ENCODE assay signal across 1 cellular context in the genomic region with DNA sequence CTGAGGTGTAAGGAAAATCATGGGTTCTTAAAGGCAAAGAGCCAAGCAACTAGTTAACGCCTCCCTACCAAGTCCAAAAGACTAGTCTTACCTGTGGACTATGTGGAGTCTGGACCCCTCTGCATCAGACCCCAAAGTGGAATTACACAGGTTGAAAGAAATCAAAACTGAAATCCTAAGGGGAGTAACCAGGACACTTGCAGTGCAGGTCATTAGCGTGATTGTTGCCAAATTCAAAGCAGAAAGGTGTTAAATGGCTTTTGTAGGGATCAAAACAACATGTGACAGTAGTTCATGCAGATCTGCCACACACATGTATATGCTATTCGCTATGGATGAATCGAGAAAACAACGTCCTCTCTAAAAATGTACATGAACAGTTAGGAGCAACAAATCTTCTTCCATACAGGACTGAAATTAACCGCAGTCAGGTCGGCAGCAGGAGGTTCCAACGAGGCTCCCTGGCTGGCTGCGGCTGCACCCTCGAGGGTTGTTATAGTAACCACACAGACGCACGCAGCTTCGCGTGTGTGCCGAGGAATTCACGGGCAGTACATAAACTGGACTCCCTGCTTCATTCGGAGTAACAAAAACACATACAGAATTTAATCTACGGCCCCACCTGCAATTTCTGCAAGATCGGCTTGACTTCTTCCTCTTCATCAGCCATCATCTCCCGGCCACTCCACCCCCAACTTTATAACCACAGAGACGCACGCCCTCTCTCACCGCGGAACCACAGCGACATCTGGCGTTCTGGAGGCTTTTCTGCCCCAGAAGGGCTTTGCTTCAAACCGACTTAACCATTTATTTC.
TF ChIP-seq lines count a peak whose summit lies in the region.

A gene with protein sequence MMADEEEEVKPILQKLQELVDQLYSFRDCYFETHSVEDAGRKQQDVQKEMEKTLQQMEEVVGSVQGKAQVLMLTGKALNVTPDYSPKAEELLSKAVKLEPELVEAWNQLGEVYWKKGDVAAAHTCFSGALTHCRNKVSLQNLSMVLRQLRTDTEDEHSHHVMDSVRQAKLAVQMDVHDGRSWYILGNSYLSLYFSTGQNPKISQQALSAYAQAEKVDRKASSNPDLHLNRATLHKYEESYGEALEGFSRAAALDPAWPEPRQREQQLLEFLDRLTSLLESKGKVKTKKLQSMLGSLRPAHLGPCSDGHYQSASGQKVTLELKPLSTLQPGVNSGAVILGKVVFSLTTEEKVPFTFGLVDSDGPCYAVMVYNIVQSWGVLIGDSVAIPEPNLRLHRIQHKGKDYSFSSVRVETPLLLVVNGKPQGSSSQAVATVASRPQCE (minus strand): TSS at position 687 of the 814 bp plus-strand sequence. CDS start 14 bp downstream, at position 673.

TF ChIP-seq in HEK293, 187 proteins besides CTCF, POLR2A, EP300 and RAD21 (continued from another document):
- TF ChIP-seq, protein P1, sequence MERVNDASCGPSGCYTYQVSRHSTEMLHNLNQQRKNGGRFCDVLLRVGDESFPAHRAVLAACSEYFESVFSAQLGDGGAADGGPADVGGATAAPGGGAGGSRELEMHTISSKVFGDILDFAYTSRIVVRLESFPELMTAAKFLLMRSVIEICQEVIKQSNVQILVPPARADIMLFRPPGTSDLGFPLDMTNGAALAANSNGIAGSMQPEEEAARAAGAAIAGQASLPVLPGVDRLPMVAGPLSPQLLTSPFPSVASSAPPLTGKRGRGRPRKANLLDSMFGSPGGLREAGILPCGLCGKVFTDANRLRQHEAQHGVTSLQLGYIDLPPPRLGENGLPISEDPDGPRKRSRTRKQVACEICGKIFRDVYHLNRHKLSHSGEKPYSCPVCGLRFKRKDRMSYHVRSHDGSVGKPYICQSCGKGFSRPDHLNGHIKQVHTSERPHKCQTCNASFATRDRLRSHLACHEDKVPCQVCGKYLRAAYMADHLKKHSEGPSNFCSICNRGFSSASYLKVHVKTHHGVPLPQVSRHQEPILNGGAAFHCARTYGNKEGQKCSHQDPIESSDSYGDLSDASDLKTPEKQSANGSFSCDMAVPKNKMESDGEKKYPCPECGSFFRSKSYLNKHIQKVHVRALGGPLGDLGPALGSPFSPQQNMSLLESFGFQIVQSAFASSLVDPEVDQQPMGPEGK (tag by site-specific recombination; IDR thresholded peaks at IDR 0.05), result peak; percentile 65; the same call in 1 of the 2 replicates
- TF ChIP-seq, protein P2, sequence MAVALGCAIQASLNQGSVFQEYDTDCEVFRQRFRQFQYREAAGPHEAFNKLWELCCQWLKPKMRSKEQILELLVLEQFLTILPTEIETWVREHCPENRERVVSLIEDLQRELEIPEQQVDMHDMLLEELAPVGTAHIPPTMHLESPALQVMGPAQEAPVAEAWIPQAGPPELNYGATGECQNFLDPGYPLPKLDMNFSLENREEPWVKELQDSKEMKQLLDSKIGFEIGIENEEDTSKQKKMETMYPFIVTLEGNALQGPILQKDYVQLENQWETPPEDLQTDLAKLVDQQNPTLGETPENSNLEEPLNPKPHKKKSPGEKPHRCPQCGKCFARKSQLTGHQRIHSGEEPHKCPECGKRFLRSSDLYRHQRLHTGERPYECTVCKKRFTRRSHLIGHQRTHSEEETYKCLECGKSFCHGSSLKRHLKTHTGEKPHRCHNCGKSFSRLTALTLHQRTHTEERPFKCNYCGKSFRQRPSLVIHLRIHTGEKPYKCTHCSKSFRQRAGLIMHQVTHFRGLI (tag by site-specific recombination; IDR thresholded peaks at IDR 0.05), result peak; percentile 60
- TF ChIP-seq ZNF776 (tag by site-specific recombination; IDR thresholded peaks at IDR 0.05; ENCODE audit: borderline replicate concordance), result no peak
- TF ChIP-seq, protein P3, sequence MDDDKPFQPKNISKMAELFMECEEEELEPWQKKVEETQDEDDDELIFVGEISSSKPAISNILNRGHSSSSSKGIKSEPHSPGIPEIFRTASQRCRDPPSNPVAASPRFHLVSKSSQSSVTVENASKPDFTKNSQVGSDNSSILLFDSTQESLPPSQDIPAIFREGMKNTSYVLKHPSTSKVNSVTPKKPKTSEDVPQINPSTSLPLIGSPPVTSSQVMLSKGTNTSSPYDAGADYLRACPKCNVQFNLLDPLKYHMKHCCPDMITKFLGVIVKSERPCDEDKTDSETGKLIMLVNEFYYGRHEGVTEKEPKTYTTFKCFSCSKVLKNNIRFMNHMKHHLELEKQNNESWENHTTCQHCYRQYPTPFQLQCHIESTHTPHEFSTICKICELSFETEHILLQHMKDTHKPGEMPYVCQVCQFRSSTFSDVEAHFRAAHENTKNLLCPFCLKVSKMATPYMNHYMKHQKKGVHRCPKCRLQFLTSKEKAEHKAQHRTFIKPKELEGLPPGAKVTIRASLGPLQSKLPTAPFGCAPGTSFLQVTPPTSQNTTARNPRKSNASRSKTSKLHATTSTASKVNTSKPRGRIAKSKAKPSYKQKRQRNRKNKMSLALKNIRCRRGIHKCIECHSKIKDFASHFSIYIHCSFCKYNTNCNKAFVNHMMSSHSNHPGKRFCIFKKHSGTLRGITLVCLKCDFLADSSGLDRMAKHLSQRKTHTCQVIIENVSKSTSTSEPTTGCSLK (tag by site-specific recombination; IDR thresholded peaks at IDR 0.05), result no peak
- peak; percentile 78 for TF ChIP-seq ZNF335 (tag by site-specific recombination; conservative IDR thresholded peaks at IDR 0.05)
- no peak for TF ChIP-seq ZNF701 (tag by site-specific recombination; IDR thresholded peaks at IDR 0.05)
- TF ChIP-seq, protein P4, sequence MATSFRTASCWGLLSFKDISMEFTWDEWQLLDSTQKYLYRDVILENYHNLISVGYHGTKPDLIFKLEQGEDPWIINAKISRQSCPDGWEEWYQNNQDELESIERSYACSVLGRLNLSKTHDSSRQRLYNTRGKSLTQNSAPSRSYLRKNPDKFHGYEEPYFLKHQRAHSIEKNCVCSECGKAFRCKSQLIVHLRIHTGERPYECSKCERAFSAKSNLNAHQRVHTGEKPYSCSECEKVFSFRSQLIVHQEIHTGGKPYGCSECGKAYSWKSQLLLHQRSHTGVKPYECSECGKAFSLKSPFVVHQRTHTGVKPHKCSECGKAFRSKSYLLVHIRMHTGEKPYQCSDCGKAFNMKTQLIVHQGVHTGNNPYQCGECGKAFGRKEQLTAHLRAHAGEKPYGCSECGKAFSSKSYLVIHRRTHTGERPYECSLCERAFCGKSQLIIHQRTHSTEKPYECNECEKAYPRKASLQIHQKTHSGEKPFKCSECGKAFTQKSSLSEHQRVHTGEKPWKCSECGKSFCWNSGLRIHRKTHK (tag by site-specific recombination; IDR thresholded peaks at IDR 0.05), result no peak
- TF ChIP-seq, protein P5, sequence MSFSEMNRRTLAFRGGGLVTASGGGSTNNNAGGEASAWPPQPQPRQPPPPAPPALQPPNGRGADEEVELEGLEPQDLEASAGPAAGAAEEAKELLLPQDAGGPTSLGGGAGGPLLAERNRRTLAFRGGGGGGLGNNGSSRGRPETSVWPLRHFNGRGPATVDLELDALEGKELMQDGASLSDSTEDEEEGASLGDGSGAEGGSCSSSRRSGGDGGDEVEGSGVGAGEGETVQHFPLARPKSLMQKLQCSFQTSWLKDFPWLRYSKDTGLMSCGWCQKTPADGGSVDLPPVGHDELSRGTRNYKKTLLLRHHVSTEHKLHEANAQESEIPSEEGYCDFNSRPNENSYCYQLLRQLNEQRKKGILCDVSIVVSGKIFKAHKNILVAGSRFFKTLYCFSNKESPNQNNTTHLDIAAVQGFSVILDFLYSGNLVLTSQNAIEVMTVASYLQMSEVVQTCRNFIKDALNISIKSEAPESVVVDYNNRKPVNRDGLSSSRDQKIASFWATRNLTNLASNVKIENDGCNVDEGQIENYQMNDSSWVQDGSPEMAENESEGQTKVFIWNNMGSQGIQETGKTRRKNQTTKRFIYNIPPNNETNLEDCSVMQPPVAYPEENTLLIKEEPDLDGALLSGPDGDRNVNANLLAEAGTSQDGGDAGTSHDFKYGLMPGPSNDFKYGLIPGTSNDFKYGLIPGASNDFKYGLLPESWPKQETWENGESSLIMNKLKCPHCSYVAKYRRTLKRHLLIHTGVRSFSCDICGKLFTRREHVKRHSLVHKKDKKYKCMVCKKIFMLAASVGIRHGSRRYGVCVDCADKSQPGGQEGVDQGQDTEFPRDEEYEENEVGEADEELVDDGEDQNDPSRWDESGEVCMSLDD (tag by site-specific recombination; IDR thresholded peaks at IDR 0.05), result peak; percentile 57; the same call in 1 of the 2 replicates
- TF ChIP-seq, protein P6, sequence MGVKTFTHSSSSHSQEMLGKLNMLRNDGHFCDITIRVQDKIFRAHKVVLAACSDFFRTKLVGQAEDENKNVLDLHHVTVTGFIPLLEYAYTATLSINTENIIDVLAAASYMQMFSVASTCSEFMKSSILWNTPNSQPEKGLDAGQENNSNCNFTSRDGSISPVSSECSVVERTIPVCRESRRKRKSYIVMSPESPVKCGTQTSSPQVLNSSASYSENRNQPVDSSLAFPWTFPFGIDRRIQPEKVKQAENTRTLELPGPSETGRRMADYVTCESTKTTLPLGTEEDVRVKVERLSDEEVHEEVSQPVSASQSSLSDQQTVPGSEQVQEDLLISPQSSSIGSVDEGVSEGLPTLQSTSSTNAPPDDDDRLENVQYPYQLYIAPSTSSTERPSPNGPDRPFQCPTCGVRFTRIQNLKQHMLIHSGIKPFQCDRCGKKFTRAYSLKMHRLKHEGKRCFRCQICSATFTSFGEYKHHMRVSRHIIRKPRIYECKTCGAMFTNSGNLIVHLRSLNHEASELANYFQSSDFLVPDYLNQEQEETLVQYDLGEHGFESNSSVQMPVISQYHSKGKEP (tag by site-specific recombination; IDR thresholded peaks at IDR 0.05), result no peak
- no peak for TF ChIP-seq ZNF202 (tag by site-specific recombination; IDR thresholded peaks at IDR 0.05; ENCODE audit: borderline replicate concordance)
- TF ChIP-seq ZNF2 (tag by site-specific recombination; IDR thresholded peaks at IDR 0.05), result no peak; the same call in 1 of the 2 replicates
- no peak for TF ChIP-seq BCL11B (tag by site-specific recombination; IDR thresholded peaks at IDR 0.05; ENCODE audit: low read depth)
- TF ChIP-seq ZNF112 (tag by site-specific recombination; IDR thresholded peaks at IDR 0.05), result no peak
- TF ChIP-seq, protein P7, sequence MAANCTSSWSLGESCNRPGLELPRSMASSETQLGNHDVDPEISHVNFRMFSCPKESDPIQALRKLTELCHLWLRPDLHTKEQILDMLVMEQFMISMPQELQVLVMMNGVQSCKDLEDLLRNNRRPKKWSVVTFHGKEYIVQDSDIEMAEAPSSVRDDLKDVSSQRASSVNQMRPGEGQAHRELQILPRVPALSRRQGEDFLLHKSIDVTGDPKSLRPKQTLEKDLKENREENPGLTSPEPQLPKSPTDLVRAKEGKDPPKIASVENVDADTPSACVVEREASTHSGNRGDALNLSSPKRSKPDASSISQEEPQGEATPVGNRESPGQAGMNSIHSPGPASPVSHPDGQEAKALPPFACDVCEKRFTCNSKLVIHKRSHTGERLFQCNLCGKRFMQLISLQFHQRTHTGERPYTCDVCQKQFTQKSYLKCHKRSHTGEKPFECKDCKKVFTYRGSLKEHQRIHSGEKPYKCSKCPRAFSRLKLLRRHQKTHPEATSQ (tag by site-specific recombination; IDR thresholded peaks at IDR 0.05), result no peak
- TF ChIP-seq KLF7 (tag by site-specific recombination; IDR thresholded peaks at IDR 0.05; ENCODE audit: borderline replicate concordance), result no peak
- no peak for TF ChIP-seq ZNF16 (tag by site-specific recombination; IDR thresholded peaks at IDR 0.05; ENCODE audit: low read depth)
- TF ChIP-seq ZBTB1 (tag by site-specific recombination; IDR thresholded peaks at IDR 0.05), result no peak
- TF ChIP-seq ZNF768 (tag by site-specific recombination; IDR thresholded peaks at IDR 0.05), result no peak
TF ChIP-seq in HEK293: peak in this region for 52.
